ENCODE assay signal across 8 cellular contexts in the genomic region with DNA sequence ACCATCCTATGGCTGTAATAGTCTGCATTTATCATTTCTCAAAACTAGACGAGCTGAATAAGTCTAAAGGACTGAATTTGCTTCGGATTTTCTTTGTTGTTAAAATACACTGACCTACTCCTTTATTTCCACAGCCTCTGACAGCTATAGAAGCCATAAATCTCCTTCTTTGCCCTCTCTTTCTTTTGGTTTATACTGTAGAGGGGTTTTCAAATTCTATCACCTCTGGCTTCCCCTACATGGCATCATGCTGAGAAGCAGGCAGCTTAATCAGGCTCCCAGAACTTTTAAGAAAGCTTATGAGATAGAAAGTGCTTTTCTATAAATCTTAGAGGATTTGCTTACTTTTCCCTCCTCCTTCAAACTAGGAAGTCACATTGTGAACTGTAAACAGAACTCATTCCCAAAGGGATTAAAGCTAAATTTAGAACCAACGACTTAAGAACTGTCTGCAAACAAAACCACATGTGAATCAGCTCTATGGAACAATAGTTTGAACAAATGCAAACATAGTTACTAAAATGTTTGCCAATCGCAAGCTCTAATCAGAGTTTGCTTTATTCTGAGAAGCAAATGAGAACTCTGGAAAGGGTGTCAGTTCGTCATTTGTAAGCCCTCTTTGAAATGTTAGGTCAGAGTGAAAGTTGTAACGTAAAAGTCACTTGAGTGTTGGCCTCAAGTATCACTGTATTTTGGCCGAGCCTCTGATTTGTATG.
DNase-seq lines count a peak whose midpoint lies in the region; ATAC-seq and TF ChIP-seq lines count a peak whose summit lies in the region.

No MANE protein-coding gene starts in this region.

- in situ Hi-C loops in GM13976 (cut with MboI; ENCODE audit: low sequenced_read_pairs, unreplicated experiment): no loop called here

- CTCF ChIA-PET in RWPE1 (lab: Yijun Ruan, JAX): no interaction called here

- H3K4me3 ChIP-seq in foreskin fibroblast (ENCODE audit: low read depth in 1 of 2, low read length in 2 of 2) (peak overlapping the region; percentile 13 to 23), skeletal muscle satellite cell (ENCODE audit: low read length) (no peak overlapping the region)

- no peaks in the 10 kb centered on the region for H3K36me3 ChIP-seq in skeletal muscle satellite cell (ENCODE audit: insufficient read depth, low read length)

- DNase-seq in GM04504 (ENCODE audit: low read depth) (peak; percentile 73), RWPE1 (ENCODE audit: low spot score) (peak; percentile 8), foreskin fibroblast (peak; percentile 66 to 76), omental fat pad (ENCODE audit: low spot score) (no peak), GM13976 (ENCODE audit: low spot score) (no peak), middle frontal gyrus (ENCODE audit: extremely low spot score, low spot score) (no peak)

- TF ChIP-seq CTCF in RWPE1 (conservative IDR thresholded peaks at IDR 0.05; ENCODE audit: low read depth) (no peak), foreskin fibroblast (IDR thresholded peaks at IDR 0.05; ENCODE audit: low read depth, low read length) (no peak), omental fat pad (IDR thresholded peaks at IDR 0.05) (no peak), GM13976 (IDR thresholded peaks at IDR 0.05; ENCODE audit: borderline replicate concordance, control extremely low read depth, extremely low read depth, insufficient read depth, missing control alignments) (no peak)

- no peaks in the 10 kb centered on the region for H3K9me3 ChIP-seq in skeletal muscle satellite cell (replicated peaks; ENCODE audit: low read length)

- no peaks in the 10 kb centered on the region for H3K27me3 ChIP-seq in skeletal muscle satellite cell (ENCODE audit: control insufficient read depth, insufficient read depth, low read length)

- H3K27ac ChIP-seq in RWPE1: no peak overlapping the region

- H3K4me2 ChIP-seq in skeletal muscle satellite cell (ENCODE audit: low read length): peak overlapping the region; percentile 47

- H3K4me1 ChIP-seq in skeletal muscle satellite cell (ENCODE audit: control insufficient read depth, insufficient read depth, low read length): peaks cover 22% of the 10 kb centered on the region

- peak overlapping the region; percentile 47 for H3K9ac ChIP-seq in skeletal muscle satellite cell (ENCODE audit: low read depth, low read length)

- ATAC-seq in omental fat pad (ENCODE audit: low FRiP score): no peak
- ATAC-seq in GM21515 (IDR thresholded peaks at IDR 0.05; ENCODE audit: unreplicated experiment): no peak

- POLR2A ChIA-PET in RWPE1 (lab: Yijun Ruan, JAX; ENCODE audit: low non-redundant PET): no interaction called here

Comparison
In these comparisons a context has a peak if more than half of its experiments do, and no peak if none do; other contexts are left out.
1. DNase-seq: peak in GM04504 (single experiment), RWPE1 (single experiment) and foreskin fibroblast (2 of 2); none in omental fat pad (single experiment), GM13976 (single experiment) and middle frontal gyrus (single experiment).